8 cellular contexts compared by ENCODE assay signal in genomic region chr1:54532033-54532432, GRCh38.
"Had no signal": no experiment of that assay in that cellular context is flagged by ENCODE, and none has a peak within 500 bp of the region (broad histone marks: within the 10 kb centered on the region; RNA-seq: fewer than 3 reads in every experiment).

No MANE protein-coding gene starts in this region.

- H3K4me1 Mint-ChIP-seq: GM23338, H9 had no signal

- H3K4me2 ChIP-seq: GM23338 had no signal

- H3K4me3 ChIP-seq: GM23338 had no signal

- DNase-seq: H9, HCEC 1CT, KG1 had no signal

- H2AFZ ChIP-seq: GM23338 had no signal

- H3K4me3 Mint-ChIP-seq: GM23338, H9, IgD-negative memory B cell had no signal

- ATAC-seq: GM23338 had no signal

- H3K27ac Mint-ChIP-seq: GM23338, H9, IgD-negative memory B cell had no signal

- H3K9me3 Mint-ChIP-seq: GM23338, H9 had no signal

- FAIRE-seq: H1, H54, HTR-8/SVneo had no signal
